1 cellular context compared by ENCODE assay signal in genomic region chr12:55899035-55899434, GRCh38.
TF ChIP-seq lines count a peak whose summit lies in the region.

No MANE protein-coding gene starts in this region.

TF ChIP-seq in HCT116, 20 proteins besides CTCF, POLR2A, EP300 and RAD21 (continued from another document):
- no peak for TF ChIP-seq ZBTB33 (IDR thresholded peaks at IDR 0.05; ENCODE audit: extremely low read depth, insufficient replicate concordance, low read length)
- no peak for TF ChIP-seq SP1 (IDR thresholded peaks at IDR 0.05; ENCODE audit: low read depth)
- TF ChIP-seq EZH2phosphoT487 (IDR thresholded peaks at IDR 0.05; ENCODE audit: borderline replicate concordance), result no peak
- TF ChIP-seq ZNF274 (IDR thresholded peaks at IDR 0.05; ENCODE audit: low read depth, low read length), result no peak
- no peak for TF ChIP-seq SIN3A (IDR thresholded peaks at IDR 0.05; ENCODE audit: low read depth)
- no peak for TF ChIP-seq CEBPB (IDR thresholded peaks at IDR 0.05; ENCODE audit: low read depth)
- no peak for TF ChIP-seq ELF1 (IDR thresholded peaks at IDR 0.05; ENCODE audit: borderline replicate concordance, low read depth)
- no peak for TF ChIP-seq ATF3 (IDR thresholded peaks at IDR 0.05)
- no peak for TF ChIP-seq JUND (IDR thresholded peaks at IDR 0.05)
- TF ChIP-seq CBX3 (IDR thresholded peaks at IDR 0.05; ENCODE audit: low read depth), result no peak
- TF ChIP-seq, protein P1, sequence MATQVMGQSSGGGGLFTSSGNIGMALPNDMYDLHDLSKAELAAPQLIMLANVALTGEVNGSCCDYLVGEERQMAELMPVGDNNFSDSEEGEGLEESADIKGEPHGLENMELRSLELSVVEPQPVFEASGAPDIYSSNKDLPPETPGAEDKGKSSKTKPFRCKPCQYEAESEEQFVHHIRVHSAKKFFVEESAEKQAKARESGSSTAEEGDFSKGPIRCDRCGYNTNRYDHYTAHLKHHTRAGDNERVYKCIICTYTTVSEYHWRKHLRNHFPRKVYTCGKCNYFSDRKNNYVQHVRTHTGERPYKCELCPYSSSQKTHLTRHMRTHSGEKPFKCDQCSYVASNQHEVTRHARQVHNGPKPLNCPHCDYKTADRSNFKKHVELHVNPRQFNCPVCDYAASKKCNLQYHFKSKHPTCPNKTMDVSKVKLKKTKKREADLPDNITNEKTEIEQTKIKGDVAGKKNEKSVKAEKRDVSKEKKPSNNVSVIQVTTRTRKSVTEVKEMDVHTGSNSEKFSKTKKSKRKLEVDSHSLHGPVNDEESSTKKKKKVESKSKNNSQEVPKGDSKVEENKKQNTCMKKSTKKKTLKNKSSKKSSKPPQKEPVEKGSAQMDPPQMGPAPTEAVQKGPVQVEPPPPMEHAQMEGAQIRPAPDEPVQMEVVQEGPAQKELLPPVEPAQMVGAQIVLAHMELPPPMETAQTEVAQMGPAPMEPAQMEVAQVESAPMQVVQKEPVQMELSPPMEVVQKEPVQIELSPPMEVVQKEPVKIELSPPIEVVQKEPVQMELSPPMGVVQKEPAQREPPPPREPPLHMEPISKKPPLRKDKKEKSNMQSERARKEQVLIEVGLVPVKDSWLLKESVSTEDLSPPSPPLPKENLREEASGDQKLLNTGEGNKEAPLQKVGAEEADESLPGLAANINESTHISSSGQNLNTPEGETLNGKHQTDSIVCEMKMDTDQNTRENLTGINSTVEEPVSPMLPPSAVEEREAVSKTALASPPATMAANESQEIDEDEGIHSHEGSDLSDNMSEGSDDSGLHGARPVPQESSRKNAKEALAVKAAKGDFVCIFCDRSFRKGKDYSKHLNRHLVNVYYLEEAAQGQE (IDR thresholded peaks at IDR 0.05; ENCODE audit: low read depth), result no peak
- TF ChIP-seq TCF7L2 (IDR thresholded peaks at IDR 0.05; ENCODE audit: borderline replicate concordance, extremely low read depth, insufficient read depth, insufficient read length), result no peak
- no peak for TF ChIP-seq MAX (IDR thresholded peaks at IDR 0.05)
- TF ChIP-seq FOSL1 (IDR thresholded peaks at IDR 0.05; ENCODE audit: low read depth), result no peak
- TF ChIP-seq ZFX (IDR thresholded peaks at IDR 0.05), result no peak
- no peak for TF ChIP-seq POLR2AphosphoS5 (IDR thresholded peaks at IDR 0.05; ENCODE audit: low read depth, low read length)
- no peak for TF ChIP-seq YY1 (IDR thresholded peaks at IDR 0.05; ENCODE audit: extremely low read depth, insufficient replicate concordance, low read depth, low read length)
- TF ChIP-seq EZH2 (IDR thresholded peaks at IDR 0.05), result no peak
